Comparison of ENCODE assay signal across 16 cellular contexts in genomic region chr2:101277111-101277510, GRCh38. TPM values are rescaled to one million over a fixed set of nuclear protein-coding genes. Genes with fewer than 3 reads are reported as not detected.
A peak's percentile ranks its signal among the peaks of the same experiment; 100 is the strongest.
DNase-seq lines count a peak whose midpoint lies in the region; ATAC-seq, FAIRE-seq and TF ChIP-seq lines count a peak whose summit lies in the region.
"Had no signal": no experiment of that assay in that cellular context is flagged by ENCODE, and none has a peak within 500 bp of the region (broad histone marks: within the 10 kb centered on the region; RNA-seq: fewer than 3 reads in every experiment).

No MANE protein-coding gene starts in this region.

- H3K27ac Mint-ChIP-seq in natural killer cell treated with Interleukin-12 subunit alpha and Interleukin-12 subunit beta and Interleukin-15 and Interleukin-18, amount 100 ng/mL, for 72 hours: no peak overlapping the region
- H3K27ac Mint-ChIP-seq: neural progenitor cell had no signal

- no peak overlapping the region for H3K4me3 ChIP-seq in AG04450 (ENCODE audit: low read depth, low read length)
- H3K4me3 ChIP-seq in colonic mucosa: no peak overlapping the region
- H3K4me3 ChIP-seq in small intestine (ENCODE audit: low read depth in 1 of 2, low read length in 2 of 2): no peak overlapping the region
- H3K4me3 ChIP-seq: neural progenitor cell, PC-9, uterus had no signal

- H3K27ac ChIP-seq in AG04450 (ENCODE audit: low read depth, low read length) (no peak overlapping the region), colonic mucosa (no peak overlapping the region), small intestine (ENCODE audit: low read depth in 1 of 2, low read length in 1 of 2) (no peak overlapping the region)
- H3K27ac ChIP-seq: neural progenitor cell, PC-9, uterus had no signal

- H3K27me3 Mint-ChIP-seq in natural killer cell treated with Interleukin-12 subunit alpha and Interleukin-12 subunit beta and Interleukin-15 and Interleukin-18, amount 100 ng/mL, for 72 hours: no peaks in the 10 kb centered on the region

- H3K36me3 ChIP-seq in colonic mucosa: peaks cover 19% of the 10 kb centered on the region
- H3K36me3 ChIP-seq in small intestine (ENCODE audit: control insufficient read depth in 2 of 2, insufficient read depth in 2 of 2, low read length in 2 of 2): peaks cover 12 to 13% of the 10 kb centered on the region in 2 donors
- H3K36me3 ChIP-seq: uterus had no signal

- H3K9me3 ChIP-seq in AG04450 (ENCODE audit: control insufficient read depth, insufficient read depth, low read length) (no peaks in the 10 kb centered on the region), colonic mucosa (no peaks in the 10 kb centered on the region), small intestine (ENCODE audit: control insufficient read depth, low read depth) (no peaks in the 10 kb centered on the region)
- H3K9me3 ChIP-seq: uterus had no signal

- no peaks in the 10 kb centered on the region for H3K4me1 ChIP-seq in colonic mucosa
- H3K4me1 ChIP-seq in small intestine (ENCODE audit: control insufficient read depth in 2 of 2, insufficient read depth in 1 of 2, low read depth in 1 of 2, low read length in 1 of 2): no peaks in the 10 kb centered on the region
- H3K4me1 ChIP-seq: neural progenitor cell, uterus had no signal

- intact Hi-C loops in colonic mucosa (cut with DNase I): no loop called here

- no peaks in the 10 kb centered on the region for H3K27me3 ChIP-seq in AG04450 (ENCODE audit: control insufficient read depth, insufficient read depth, low read length)
- H3K27me3 ChIP-seq in colonic mucosa: no peaks in the 10 kb centered on the region
- H3K27me3 ChIP-seq in small intestine (ENCODE audit: control insufficient read depth in 2 of 2, insufficient read depth in 2 of 2, low read length in 2 of 2): no peaks in the 10 kb centered on the region
- H3K27me3 ChIP-seq: neural progenitor cell, uterus had no signal

- no peak overlapping the region for H3K4me3 Mint-ChIP-seq in natural killer cell treated with Interleukin-12 subunit alpha and Interleukin-12 subunit beta and Interleukin-15 and Interleukin-18, amount 100 ng/mL, for 72 hours
- H3K4me3 Mint-ChIP-seq: neural progenitor cell had no signal

- CTCF ChIA-PET in AG04450 (lab: Charles Lee): no interaction called here

- no peak for ATAC-seq in natural killer cell treated with Interleukin-12 subunit alpha and Interleukin-12 subunit beta and Interleukin-15 and Interleukin-18, amount 100 ng/mL, for 72 hours

- H3K4me1 Mint-ChIP-seq in natural killer cell treated with Interleukin-12 subunit alpha and Interleukin-12 subunit beta and Interleukin-15 and Interleukin-18, amount 100 ng/mL, for 72 hours (ENCODE audit: low read depth in 2 of 2): peaks cover 14 to 24% of the 10 kb centered on the region in 2 donors
- H3K4me1 Mint-ChIP-seq: neural progenitor cell had no signal

- TF ChIP-seq CTCF in AG04450 (IDR thresholded peaks at IDR 0.05; ENCODE audit: low read depth, low read length): peak; percentile 31; the same call in 1 of the 2 replicates
- TF ChIP-seq CTCF in colonic mucosa (IDR thresholded peaks at IDR 0.05): peak; percentile 11

- H3K9ac ChIP-seq in colonic mucosa (ENCODE audit: low read depth in 2 of 2, low read length in 2 of 2): no peak overlapping the region
- H3K9ac ChIP-seq: neural progenitor cell had no signal

- peaks cover 31% of the 10 kb centered on the region for H3K36me3 Mint-ChIP-seq in natural killer cell treated with Interleukin-12 subunit alpha and Interleukin-12 subunit beta and Interleukin-15 and Interleukin-18, amount 100 ng/mL, for 72 hours

- DNase-seq in AG04450 (ENCODE audit: low read depth, low spot score): no peak
- peak; percentile 55 for DNase-seq in NCI-H2171 (lab: John Stamatoyannopoulos, UW)
- DNase-seq in colonic mucosa: no peak
- peak; percentile 31 for DNase-seq in left kidney (ENCODE audit: low read depth, low spot score)
- DNase-seq in T1000 (lab: John Stamatoyannopoulos, UW): no peak
- no peak for DNase-seq in 8988T
- DNase-seq in natural killer cell treated with Interleukin-12 subunit alpha and Interleukin-12 subunit beta and Interleukin-15 and Interleukin-18, amount 100 ng/mL, for 72 hours (ENCODE audit: low spot score): no peak
- DNase-seq in small intestine: no peak
- DNase-seq: activated CD8-positive, alpha-beta memory T cell treated with anti-CD3 and anti-CD28 coated beads for 24 hours; activated naive CD4-positive, alpha-beta T cell; cerebellar nuclear complex; Karpas-422; uterus had no signal

- no peaks in the 10 kb centered on the region for H3K9me3 Mint-ChIP-seq in natural killer cell treated with Interleukin-12 subunit alpha and Interleukin-12 subunit beta and Interleukin-15 and Interleukin-18, amount 100 ng/mL, for 72 hours
- H3K9me3 Mint-ChIP-seq: neural progenitor cell had no signal

- WGBS in small intestine, 3 donors: 72 to 77% (median 77%) methylated on average over 7 of the region's 7 CpGs

- POLR2A ChIA-PET in AG04450 (lab: Yijun Ruan, JAX): no interaction called here

- no peak for FAIRE-seq in small intestine (lab: Jason Lieb, UNC)
- FAIRE-seq: frontal cortex had no signal

RNA-seq across cellular contexts. Expression of gene CNOT11, which starts 24.4 kb away (rescaled TPM):
- polyA plus RNA-seq in AG04450 (2011; rRNA removed) (66.8 and 68.5 TPM in 2 replicates), small intestine (10 to 100 TPM; 22.4 to 29.5 (median 26.2) TPM)
- 41.6 and 49.0 TPM in 2 replicates for polyA minus RNA-seq in AG04450 (2011; rRNA and poly(A)+ RNA removed)
- 10 to 100 TPM; 58.3 to 71.1 TPM for total RNA-seq in colonic mucosa
- 10 to 100 TPM; 51.2 to 53.4 TPM for total RNA-seq in natural killer cell treated with Interleukin-12 subunit alpha and Interleukin-12 subunit beta and Interleukin-15 and Interleukin-18, amount 100 ng/mL, for 72 hours

RNA-seq across cellular contexts. Expression of gene RNF149, which starts 31.4 kb away (rescaled TPM):
- polyA plus RNA-seq in AG04450 (2011; rRNA removed) (15.5 and 18.8 TPM in 2 replicates), small intestine (10 to 100 TPM; 23.0 to 32.7 (median 24.4) TPM)
- 12.3 and 14.0 TPM in 2 replicates for polyA minus RNA-seq in AG04450 (2011; rRNA and poly(A)+ RNA removed)
- total RNA-seq in colonic mucosa: 10 to 100 TPM; 39.6 to 54.8 TPM
- 100 to 1,000 TPM in 1 of 2 donors, 10 to 100 TPM in 1; 85.6 to 123 TPM for total RNA-seq in natural killer cell treated with Interleukin-12 subunit alpha and Interleukin-12 subunit beta and Interleukin-15 and Interleukin-18, amount 100 ng/mL, for 72 hours

Comparison
In these comparisons a context has a peak if more than half of its experiments do, and no peak if none do; other contexts are left out.
1. DNase-seq: peak in NCI-H2171 (single experiment) and left kidney (single experiment); none in AG04450 (single experiment), colonic mucosa (single experiment), T1000 (single experiment), 8988T (single experiment), natural killer cell treated with Interleukin-12 subunit alpha and Interleukin-12 subunit beta and Interleukin-15 and Interleukin-18, amount 100 ng/mL, for 72 hours (single experiment) and small intestine (single experiment).